Comparison of ENCODE assay signal across 8 cellular contexts in genomic region chr5:91219803-91220371, GRCh38.
DNase-seq lines count a peak whose midpoint lies in the region; ATAC-seq lines count a peak whose summit lies in the region.

No MANE protein-coding gene starts in this region.

- no peaks in the 10 kb centered on the region for H3K27me3 ChIP-seq in Karpas-422 (ENCODE audit: low read length)

- no peak overlapping the region for H3K9ac ChIP-seq in Karpas-422 (ENCODE audit: low read length)

- H3K4me1 ChIP-seq in Karpas-422 (ENCODE audit: low read length), result no peaks in the 10 kb centered on the region

- H3K4me3 ChIP-seq in Karpas-422 (ENCODE audit: low read length), result no peak overlapping the region

- no peaks in the 10 kb centered on the region for H3K9me3 ChIP-seq in Karpas-422 (ENCODE audit: low read length)

- no peaks in the 10 kb centered on the region for H3K9me2 ChIP-seq in Karpas-422 (replicated peaks; ENCODE audit: insufficient read depth, low read length)

- DNase-seq in D341Med (ENCODE audit: low spot score), result peak; percentile 33
- DNase-seq in Karpas-422, result peak; percentile 64
- peak; percentile 29 for DNase-seq in activated naive CD4-positive, alpha-beta T cell treated with Interleukin-2 at 50 U/mL for 16 hours
- DNase-seq in iPS-NIHi11 (ENCODE audit: low spot score), result peak; percentile 44
- peak; percentile 62 for DNase-seq in superior temporal gyrus (ENCODE audit: extremely low spot score)
- no peak for DNase-seq in NCI-H1092 (lab: John Stamatoyannopoulos, UW)
- no peak for DNase-seq in GOT3 (lab: John Stamatoyannopoulos, UW)

- no peak overlapping the region for H3K27ac ChIP-seq in Karpas-422 (ENCODE audit: low read length)

- H3K36me3 ChIP-seq in Karpas-422 (ENCODE audit: insufficient read depth, low read length), result no peaks in the 10 kb centered on the region

- no peaks in the 10 kb centered on the region for H4K20me1 ChIP-seq in Karpas-422 (ENCODE audit: insufficient read depth, low read depth, low read length)

- no peak overlapping the region for H3K4me2 ChIP-seq in Karpas-422 (ENCODE audit: low read depth, low read length, poor library complexity, severe bottlenecking)

- H3K79me2 ChIP-seq in Karpas-422 (ENCODE audit: low read length), result no peaks in the 10 kb centered on the region

- ATAC-seq in GM19395 (IDR thresholded peaks at IDR 0.05; ENCODE audit: unreplicated experiment), result no peak

- H2AFZ ChIP-seq in Karpas-422 (ENCODE audit: low read length), result no peak overlapping the region

Comparison
In these comparisons a context has a peak if more than half of its experiments do, and no peak if none do; other contexts are left out.
1. DNase-seq: peak in D341Med (single experiment), Karpas-422 (single experiment), activated naive CD4-positive, alpha-beta T cell treated with Interleukin-2 at 50 U/mL for 16 hours (single experiment), iPS-NIHi11 (single experiment) and superior temporal gyrus (single experiment); none in NCI-H1092 (single experiment) and GOT3 (single experiment).